10 cellular contexts compared by ENCODE assay signal in the genomic region with DNA sequence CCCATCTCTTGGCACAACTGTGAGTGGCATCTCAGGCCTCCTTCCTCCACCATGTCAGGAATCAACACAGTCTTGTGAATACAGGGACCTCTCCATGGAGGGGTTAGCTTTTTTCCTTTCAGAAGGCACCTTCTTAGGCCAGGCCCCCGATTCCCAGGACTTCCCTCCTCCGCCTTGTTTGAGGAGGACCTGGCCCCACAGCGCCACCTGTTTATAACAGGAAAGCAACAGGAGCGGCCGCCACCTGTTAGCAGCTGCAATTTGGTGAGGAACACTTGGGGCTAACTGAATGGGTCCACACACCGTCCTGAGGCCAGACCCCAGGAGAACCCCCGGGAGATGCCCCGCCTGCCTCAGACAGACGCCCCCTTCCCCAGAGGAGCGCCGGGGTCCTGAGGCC. TPM values are rescaled to one million over a fixed set of nuclear protein-coding genes. Genes with fewer than 3 reads are reported as not detected.
A peak's percentile ranks its signal among the peaks of the same experiment; 100 is the strongest.
DNase-seq lines count a peak whose midpoint lies in the region.
"Had no signal": no experiment of that assay in that cellular context is flagged by ENCODE, and none has a peak within 500 bp of the region (broad histone marks: within the 10 kb centered on the region; RNA-seq: fewer than 3 reads in every experiment).

No MANE protein-coding gene starts in this region.

- H2AK5ac ChIP-seq in mesendoderm (ENCODE audit: low read length) = no peak overlapping the region

- no peak overlapping the region for H3K4me3 ChIP-seq in mesendoderm (ENCODE audit: low read length)

- no peak overlapping the region for H4K8ac ChIP-seq in mesendoderm (ENCODE audit: low read depth, low read length)

- H3K79me2 ChIP-seq in mesendoderm (ENCODE audit: control insufficient read depth, insufficient read depth, low read length) = no peaks in the 10 kb centered on the region

- H3K18ac ChIP-seq in mesendoderm (ENCODE audit: low read length) = no peak overlapping the region

- no peak overlapping the region for H2BK15ac ChIP-seq in mesendoderm (replicated peaks; ENCODE audit: low read depth)

- no peak overlapping the region for H3K23ac ChIP-seq in mesendoderm (ENCODE audit: low read length)

- H3K56ac ChIP-seq in mesendoderm (ENCODE audit: low read length) = no peak overlapping the region

- peaks cover 4% of the 10 kb centered on the region for H3K4me1 ChIP-seq in mesendoderm (ENCODE audit: control insufficient read depth, low read depth, low read length)

- no peaks in the 10 kb centered on the region for H3K27me3 ChIP-seq in mesendoderm (ENCODE audit: insufficient read depth, low read length, poor library complexity)

- no peak overlapping the region for H3K27ac ChIP-seq in mesendoderm (ENCODE audit: low read depth, low read length)
- H3K27ac ChIP-seq: HL-60 had no signal

- DNase-seq in NCI-H345 (lab: John Stamatoyannopoulos, UW) (peak; percentile 13), NCI-H345 treated with DMSO at 0.1 percent for 48 hours (lab: John Stamatoyannopoulos, UW; ENCODE audit: unreplicated experiment) (no peak), NCI-H774 (lab: John Stamatoyannopoulos, UW) (peak; percentile 16), mesendoderm (peak; percentile 75), MV-4-11 (lab: John Stamatoyannopoulos, UW) (no peak), SHP77 (lab: John Stamatoyannopoulos, UW) (no peak)
- DNase-seq: activated B cell treated with CpG ODN at 0.5 μM for 24 hours, cortex of kidney, SK-N-SH had no signal

- H3K4me2 ChIP-seq in mesendoderm (ENCODE audit: low read length) = no peak overlapping the region
- H3K4me2 ChIP-seq: SK-N-SH had no signal

- no peak overlapping the region for H3K4ac ChIP-seq in mesendoderm (ENCODE audit: low read depth, low read length)

- no CpG with 5 or more reads among the region's 11 CpGs for WGBS in mesendoderm (ENCODE audit: extremely low coverage, insufficient coverage, low lambda C conversion rate)

- no peak overlapping the region for H2BK5ac ChIP-seq in mesendoderm (ENCODE audit: low read length)

- H4K5ac ChIP-seq in mesendoderm (ENCODE audit: low read length) = no peak overlapping the region

- no peaks in the 10 kb centered on the region for H3K36me3 ChIP-seq in mesendoderm (ENCODE audit: control insufficient read depth, insufficient read depth, low read length)

- no peaks in the 10 kb centered on the region for H3K79me1 ChIP-seq in mesendoderm (ENCODE audit: low read length)

- H2BK120ac ChIP-seq in mesendoderm (ENCODE audit: low read depth, low read length) = no peak overlapping the region

- no peak overlapping the region for H3K9ac ChIP-seq in mesendoderm (ENCODE audit: low read length)
- H3K9ac ChIP-seq: SK-N-SH had no signal

RNA-seq across cellular contexts. Expression of a gene that starts 3.8 kb away (rescaled TPM):
- polyA plus RNA-seq in mesendoderm (2013, experiment 1 of 2) = 13.1 TPM
- 14.1 TPM for polyA plus RNA-seq in mesendoderm (2013, experiment 2 of 2)

RNA-seq across cellular contexts. Expression of a gene that starts 20.9 kb away (rescaled TPM):
- polyA plus RNA-seq in mesendoderm (2013, experiment 1 of 2) = 24.9 TPM
- polyA plus RNA-seq in mesendoderm (2013, experiment 2 of 2) = 24.4 TPM

RNA-seq across cellular contexts. Expression of a gene that starts 24.6 kb away (rescaled TPM):
- 24.9 TPM for polyA plus RNA-seq in mesendoderm (2013, experiment 1 of 2)
- 26.3 TPM for polyA plus RNA-seq in mesendoderm (2013, experiment 2 of 2)

RNA-seq across cellular contexts. Expression of a gene that starts 51.6 kb away (rescaled TPM):
- polyA plus RNA-seq in mesendoderm (2013, experiment 1 of 2) = 4.0 TPM
- 4.3 TPM for polyA plus RNA-seq in mesendoderm (2013, experiment 2 of 2)

RNA-seq across cellular contexts. Expression of a gene that starts 59.9 kb away (rescaled TPM):
- 19.8 TPM for polyA plus RNA-seq in mesendoderm (2013, experiment 1 of 2)
- 19.4 TPM for polyA plus RNA-seq in mesendoderm (2013, experiment 2 of 2)

Comparison
In these comparisons a context has a peak if more than half of its experiments do, and no peak if none do; other contexts are left out.
1. DNase-seq: peak in NCI-H345 (single experiment), NCI-H774 (single experiment) and mesendoderm (single experiment); none in NCI-H345 treated with DMSO at 0.1 percent for 48 hours (single experiment), MV-4-11 (single experiment) and SHP77 (0 of 2).